In genomic region chr1:239976130-239976968, GRCh38 we compare ENCODE assay signal across 9 cellular contexts.
DNase-seq lines count a peak whose midpoint lies in the region; ATAC-seq lines count a peak whose summit lies in the region.
"Had no signal": no experiment of that assay in that cellular context is flagged by ENCODE, and none has a peak within 500 bp of the region (broad histone marks: within the 10 kb centered on the region; RNA-seq: fewer than 3 reads in every experiment).

No MANE protein-coding gene starts in this region.

- peaks cover 3 to 9% of the 10 kb centered on the region in 2 donors for H3K36me3 Mint-ChIP-seq in activated T-cell treated with anti-CD3 and anti-CD28 coated beads, Interleukin-2, amount 50 U/mL, for 72 hours (ENCODE audit: insufficient read depth in 2 of 2)

- H3K4me3 Mint-ChIP-seq in activated T-cell treated with anti-CD3 and anti-CD28 coated beads, Interleukin-2, amount 50 U/mL, for 72 hours, result no peak overlapping the region

- H3K27ac Mint-ChIP-seq in activated T-cell treated with anti-CD3 and anti-CD28 coated beads, Interleukin-2, amount 50 U/mL, for 72 hours, result no peak overlapping the region
- H3K27ac Mint-ChIP-seq: activated naive CD4-positive, alpha-beta T cell treated with anti-CD3 and anti-CD28 coated beads, Interleukin-2, amount 50 U/mL, for 72 hours had no signal

- H3K4me1 Mint-ChIP-seq in activated T-cell treated with anti-CD3 and anti-CD28 coated beads, Interleukin-2, amount 50 U/mL, for 72 hours (ENCODE audit: low read depth), result no peaks in the 10 kb centered on the region

- peak; percentile 79 for DNase-seq in COLO829 (ENCODE audit: low spot score)
- DNase-seq in NCI-H774 (lab: John Stamatoyannopoulos, UW), result peak; percentile 36
- peak; percentile 52 to 54 for DNase-seq in activated T-cell treated with anti-CD3 and anti-CD28 coated beads, Interleukin-2, amount 50 U/mL, for 72 hours
- DNase-seq in germinal center (ENCODE audit: low spot score), result peak; percentile 33
- DNase-seq in renal cortical epithelial cell (ENCODE audit: low read depth), result peak; percentile 53
- no peak for DNase-seq in mesenteric fat pad (ENCODE audit: low spot score)

- H3K27me3 Mint-ChIP-seq in activated T-cell treated with anti-CD3 and anti-CD28 coated beads, Interleukin-2, amount 50 U/mL, for 72 hours (ENCODE audit: low read depth), result no peaks in the 10 kb centered on the region

- H3K9me3 Mint-ChIP-seq in activated T-cell treated with anti-CD3 and anti-CD28 coated beads, Interleukin-2, amount 50 U/mL, for 72 hours, result peaks cover 5 to 6% of the 10 kb centered on the region in 2 donors

- ATAC-seq in GM18870 (IDR thresholded peaks at IDR 0.05; ENCODE audit: unreplicated experiment) (peak; percentile 89), HG03060 (IDR thresholded peaks at IDR 0.05; ENCODE audit: low read depth, unreplicated experiment) (peak; percentile 90)
- no peak for ATAC-seq in activated T-cell treated with anti-CD3 and anti-CD28 coated beads, Interleukin-2, amount 50 U/mL, for 72 hours (replicated peaks in 1 of 2)

Comparison
In these comparisons a context has a peak if more than half of its experiments do, and no peak if none do; other contexts are left out.
1. ATAC-seq: peak in GM18870 (single experiment) and HG03060 (single experiment); none in activated T-cell treated with anti-CD3 and anti-CD28 coated beads, Interleukin-2, amount 50 U/mL, for 72 hours (0 of 2).